9 cellular contexts compared by ENCODE assay signal in genomic region chr7:20238754-20239324, GRCh38. TPM values are rescaled to one million over a fixed set of nuclear protein-coding genes. Genes with fewer than 3 reads are reported as not detected.
DNase-seq lines count a peak whose midpoint lies in the region; ATAC-seq and TF ChIP-seq lines count a peak whose summit lies in the region.
"Had no signal": no experiment of that assay in that cellular context is flagged by ENCODE, and none has a peak within 500 bp of the region (broad histone marks: within the 10 kb centered on the region; RNA-seq: fewer than 3 reads in every experiment).

No MANE protein-coding gene starts in this region.

- POLR2A ChIA-PET in GM10248 (lab: Yijun Ruan, JAX) = interaction anchor here (3.5 kb wide), 1 partner anchor 19 kb away, joined by 45 read pairs; no protein-coding TSS in a partner anchor

- intact Hi-C loops in esophagus squamous epithelium (cut with DNase I) = no loop called here

- no peak overlapping the region for H3K27ac ChIP-seq in esophagus squamous epithelium

- H3K9me3 Mint-ChIP-seq in central memory CD8-positive, alpha-beta T cell = peaks cover 3% of the 10 kb centered on the region
- H3K9me3 Mint-ChIP-seq: activated CD4-positive, alpha-beta T cell treated with anti-CD3 and anti-CD28 coated beads, Interleukin-2, amount 10 ng/mL, durations not matched to agents 24 days and 14 days had no signal

- TF ChIP-seq POLR2A in esophagus squamous epithelium (IDR thresholded peaks at IDR 0.05) = no peak

- no peaks in the 10 kb centered on the region for H3K9me3 ChIP-seq in esophagus squamous epithelium

- no peak overlapping the region for H3K27ac Mint-ChIP-seq in central memory CD8-positive, alpha-beta T cell (ENCODE audit: low read depth)
- H3K27ac Mint-ChIP-seq: activated CD4-positive, alpha-beta T cell treated with anti-CD3 and anti-CD28 coated beads, Interleukin-2, amount 10 ng/mL, durations not matched to agents 24 days and 14 days had no signal

- no peak overlapping the region for H3K4me3 ChIP-seq in esophagus squamous epithelium

- H3K4me1 Mint-ChIP-seq in central memory CD8-positive, alpha-beta T cell = no peaks in the 10 kb centered on the region

- DNase-seq in GM10248 (ENCODE audit: extremely low spot score) = peak; percentile 35
- no peak for DNase-seq in central memory CD8-positive, alpha-beta T cell (ENCODE audit: low spot score in 2 of 2)
- DNase-seq in stimulated activated CD4-positive, alpha-beta T cell treated with anti-CD3 and anti-CD28 coated beads, Interleukin-4, amount 100 ng/mL, for 24 hours = no peak
- DNase-seq in iPS-NIHi7 (ENCODE audit: extremely low spot score) = no peak
- no peak for DNase-seq in esophagus squamous epithelium (lab: John Stamatoyannopoulos, UW)
- DNase-seq in AG08396 (ENCODE audit: low spot score) = no peak
- DNase-seq: activated CD4-positive, alpha-beta T cell treated with anti-CD3 and anti-CD28 coated beads, Interleukin-2, amount 10 ng/mL, durations not matched to agents 24 days and 14 days had no signal

- peak overlapping the region; percentile 24 for H3K4me3 Mint-ChIP-seq in central memory CD8-positive, alpha-beta T cell
- H3K4me3 Mint-ChIP-seq: activated CD4-positive, alpha-beta T cell treated with anti-CD3 and anti-CD28 coated beads, Interleukin-2, amount 10 ng/mL, durations not matched to agents 24 days and 14 days had no signal

- no peaks in the 10 kb centered on the region for H3K36me3 ChIP-seq in esophagus squamous epithelium

- H3K27me3 ChIP-seq in esophagus squamous epithelium = no peaks in the 10 kb centered on the region

- no peak for TF ChIP-seq CTCF in GM10248 (IDR thresholded peaks at IDR 0.05; ENCODE audit: control extremely low read depth, extremely low read depth, low read depth, missing control alignments)
- no peak for TF ChIP-seq CTCF in esophagus squamous epithelium (IDR thresholded peaks at IDR 0.05)

- H3K27me3 Mint-ChIP-seq in central memory CD8-positive, alpha-beta T cell = no peaks in the 10 kb centered on the region

- WGBS in esophagus squamous epithelium, 2 donors = 59 to 84% methylated on average over 6 to 7 of the region's 7 CpGs

- CTCF ChIA-PET in GM10248 (lab: Yijun Ruan, JAX) = interaction anchor here (1.0 to 6.6 kb wide), 5 partner anchors 9 to 91 kb away, joined by 3 to 85 read pairs (median 6); partner anchors contain the start of genes ITGB8 and MACC1

- peaks cover 0 to 16% (median 12%) of the 10 kb centered on the region in 3 donors for H3K4me1 ChIP-seq in esophagus squamous epithelium

- no peaks in the 10 kb centered on the region for H3K36me3 Mint-ChIP-seq in central memory CD8-positive, alpha-beta T cell (ENCODE audit: insufficient read depth)

- peak; percentile 78 for ATAC-seq in GM19467 (IDR thresholded peaks at IDR 0.05; ENCODE audit: unreplicated experiment)
- peak; percentile 92 for ATAC-seq in HG03378 (IDR thresholded peaks at IDR 0.05; ENCODE audit: unreplicated experiment)
- ATAC-seq in central memory CD8-positive, alpha-beta T cell (replicated peaks; ENCODE audit: extremely low read depth, poor library complexity, severe bottlenecking) = peak; percentile 60

RNA-seq across cellular contexts. Expression of gene MACC1, which starts 21.7 kb away (rescaled TPM):
- 10 to 100 TPM; 17.4 to 32.8 (median 23.2) TPM for total RNA-seq in esophagus squamous epithelium
- total RNA-seq: activated CD4-positive, alpha-beta T cell treated with anti-CD3 and anti-CD28 coated beads, Interleukin-2, amount 10 ng/mL, durations not matched to agents 24 days and 14 days had no signal
